ENCODE assay signal across 8 cellular contexts in genomic region chr6:159968295-159969203, GRCh38. TPM values are rescaled to one million over a fixed set of nuclear protein-coding genes. Genes with fewer than 3 reads are reported as not detected.
DNase-seq lines count a peak whose midpoint lies in the region; ATAC-seq and TF ChIP-seq lines count a peak whose summit lies in the region.

IGF2R (plus strand) TSS chr6:159969082; CDS start chr6:159969247, 165 bp downstream.

- H3K27ac ChIP-seq in parathyroid adenoma (peak within 1 kb of the TSS; percentile 71), thyroid gland (peak within 1 kb of the TSS; percentile 83 to 97 (median 94))

- H3K9me3 Mint-ChIP-seq in HFFc6: no peaks in the 10 kb centered on the region

- peaks cover 51% of the 10 kb centered on the region for H3K4me1 Mint-ChIP-seq in HFFc6 (ENCODE audit: low read depth)

- no peak for TF ChIP-seq CTCF in GM12864 (IDR thresholded peaks at IDR 0.05; ENCODE audit: low read depth, low read length, missing control alignments)
- TF ChIP-seq CTCF in HFFc6 (IDR thresholded peaks at IDR 0.05): peak; percentile 55
- no peak for TF ChIP-seq CTCF in NB4 (IDR thresholded peaks at IDR 0.05; ENCODE audit: low read depth, low read length)
- TF ChIP-seq CTCF in parathyroid adenoma (IDR thresholded peaks at IDR 0.05): no peak
- TF ChIP-seq CTCF in thyroid gland (IDR thresholded peaks at IDR 0.05): peak in 2 of 6 experiments; percentile 7 to 17

- H3K36me3 Mint-ChIP-seq in HFFc6 (ENCODE audit: low read depth): peaks cover 9% of the 10 kb centered on the region

- peak; percentile 67 for DNase-seq in GM12864 (ENCODE audit: low read depth)
- peak; percentile 68 for DNase-seq in HFFc6
- peak; percentile 94 for DNase-seq in NB4 (ENCODE audit: low read depth)
- DNase-seq in SW480 (ENCODE audit: low spot score): peak; percentile 76
- DNase-seq in activated naive CD8-positive, alpha-beta T cell treated with anti-CD3 and anti-CD28 coated beads, Interleukin-2, amount 50 U/mL, for 16 hours (ENCODE audit: low read depth, low spot score): peak; percentile 88
- peak; percentile 98 for DNase-seq in Right ventricle myocardium inferior (ENCODE audit: missing footprints)
- peak; percentile 96 to 97 for DNase-seq in thyroid gland

- H3K79me2 ChIP-seq in parathyroid adenoma: peaks cover 11% of the 10 kb centered on the region

- TF ChIP-seq POLR2A in NB4 (IDR thresholded peaks at IDR 0.05; ENCODE audit: extremely low read depth, insufficient read length) (peak; percentile 88), thyroid gland (IDR thresholded peaks at IDR 0.05) (peak in 1 of 2 donors; percentile 82)

- H3K4me3 Mint-ChIP-seq in HFFc6: peak within 1 kb of the TSS; percentile 93

- no peaks in the 10 kb centered on the region for H3K36me3 ChIP-seq in parathyroid adenoma (ENCODE audit: control insufficient read depth, insufficient read depth, low read length)
- H3K36me3 ChIP-seq in thyroid gland: no peaks in the 10 kb centered on the region

- no peaks in the 10 kb centered on the region; the same call in 1 of the 2 replicates for H3K27me3 Mint-ChIP-seq in HFFc6 (ENCODE audit: insufficient read depth)

- H3K9me3 ChIP-seq in parathyroid adenoma (ENCODE audit: control insufficient read depth, low read length) (no peaks in the 10 kb centered on the region), thyroid gland (no peaks in the 10 kb centered on the region)

- peak within 1 kb of the TSS; percentile 95 for H3K27ac Mint-ChIP-seq in HFFc6

- WGBS in thyroid gland, 2 donors: 4 to 5% methylated on average over 18 to 19 of the region's 68 CpGs

- H3K4me3 ChIP-seq in GM12864 (ENCODE audit: low read depth, low read length) (peak within 1 kb of the TSS; percentile 89), NB4 (ENCODE audit: low read depth, low read length) (peak within 1 kb of the TSS; percentile 75), parathyroid adenoma (ENCODE audit: low read depth, low read length) (peak within 1 kb of the TSS; percentile 92), thyroid gland (replicated peaks in 1 of 3) (peak within 1 kb of the TSS; percentile 95 to 98 (median 97))

- intact Hi-C loops in Right ventricle myocardium inferior (cut with DNase I): loop anchor here (1.0 kb wide), 1 partner anchor 73 kb away; no protein-coding TSS in a partner anchor
- intact Hi-C loops in thyroid gland (cut with DNase I): no loop called here

- H3K9ac ChIP-seq in parathyroid adenoma: no peak within 1 kb of the TSS

- H3K4me2 ChIP-seq in parathyroid adenoma (ENCODE audit: low read length): peak within 1 kb of the TSS; percentile 99

- peak; percentile 94 for ATAC-seq in Right ventricle myocardium inferior

- H3K27me3 ChIP-seq in parathyroid adenoma (ENCODE audit: control insufficient read depth, insufficient read depth, low read length) (no peaks in the 10 kb centered on the region), thyroid gland (no peaks in the 10 kb centered on the region)

- H3K4me1 ChIP-seq in parathyroid adenoma (no peaks in the 10 kb centered on the region), thyroid gland (peaks cover 27 to 29% of the 10 kb centered on the region in 2 donors)

- H2AFZ ChIP-seq in parathyroid adenoma: peak within 1 kb of the TSS; percentile 92

RNA-seq across cellular contexts. Expression of gene IGF2R, which starts in this region (rescaled TPM):
- 100 to 1,000 TPM in 2 of 6 experiments, 10 to 100 TPM in 4; 77.3 to 119 (median 88.1) TPM for total RNA-seq in HFFc6 (2021; fragmentation: NEBNext Ultra II Directional; extraction: Animal tissue kit (Norgen Biotek cat#: 25700))
- 63.1 TPM for total RNA-seq in Right ventricle myocardium inferior
- 100 to 1,000 TPM in 2 of 4 donors, 10 to 100 TPM in 2; 82.1 to 104 (median 94.2) TPM for total RNA-seq in thyroid gland

Comparison
In these comparisons a context has a peak if more than half of its experiments do, and no peak if none do; other contexts are left out.
1. Peak in every context shown above with its lines: DNase-seq, ATAC-seq, H3K4me3 ChIP-seq and H3K27ac ChIP-seq.